Comparison of ENCODE assay signal across 1 cellular context in the genomic region with DNA sequence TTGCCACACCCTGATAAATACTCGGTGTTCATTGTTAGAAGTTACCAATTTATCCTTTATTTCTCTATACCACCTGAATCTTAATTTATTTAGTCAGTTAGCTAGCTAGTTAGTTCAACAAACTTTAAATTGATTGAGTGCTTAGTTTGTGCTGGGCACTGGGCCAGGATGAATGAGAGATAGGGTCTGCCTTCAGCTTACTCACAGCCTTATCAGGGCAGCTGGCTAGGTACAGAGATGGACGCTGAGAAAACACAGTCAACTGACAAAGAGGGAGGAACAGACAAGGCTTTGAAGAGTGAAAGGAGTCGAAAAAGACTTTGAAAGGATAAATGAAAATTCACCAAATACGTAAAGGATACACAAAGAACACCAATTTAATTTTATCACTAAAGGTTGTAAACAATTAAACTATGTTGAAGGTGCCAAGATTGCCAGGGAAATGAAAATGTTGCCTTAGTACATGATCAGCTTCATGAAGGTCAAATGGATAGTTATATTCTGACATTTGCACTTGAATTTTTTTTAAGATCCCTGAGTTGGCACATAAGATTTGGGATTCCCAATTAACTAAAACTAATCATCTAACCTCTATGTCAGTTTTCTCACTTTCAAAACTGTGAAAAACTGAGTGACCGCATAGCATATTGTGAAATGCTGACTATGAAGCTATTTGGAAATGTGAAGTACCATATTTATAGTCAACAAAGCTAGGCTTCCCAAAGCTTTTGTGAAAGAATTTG.
TF ChIP-seq lines count a peak whose summit lies in the region.

No MANE protein-coding gene starts in this region.

TF ChIP-seq in HCT116, 20 proteins besides CTCF, POLR2A, EP300 and RAD21:
- TF ChIP-seq, protein P1, sequence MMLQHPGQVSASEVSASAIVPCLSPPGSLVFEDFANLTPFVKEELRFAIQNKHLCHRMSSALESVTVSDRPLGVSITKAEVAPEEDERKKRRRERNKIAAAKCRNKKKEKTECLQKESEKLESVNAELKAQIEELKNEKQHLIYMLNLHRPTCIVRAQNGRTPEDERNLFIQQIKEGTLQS (IDR thresholded peaks at IDR 0.05): no peak
- TF ChIP-seq TCF7L2 (IDR thresholded peaks at IDR 0.05; ENCODE audit: borderline replicate concordance, extremely low read depth, insufficient read depth, insufficient read length) (no peak), EZH2phosphoT487 (IDR thresholded peaks at IDR 0.05; ENCODE audit: borderline replicate concordance) (no peak), FOSL1 (IDR thresholded peaks at IDR 0.05; ENCODE audit: low read depth) (peak; percentile 28), CEBPB (IDR thresholded peaks at IDR 0.05; ENCODE audit: low read depth) (no peak), ZNF274 (IDR thresholded peaks at IDR 0.05; ENCODE audit: low read depth, low read length) (no peak), CBX3 (IDR thresholded peaks at IDR 0.05; ENCODE audit: low read depth) (peak; percentile 13; the same call in 1 of the 2 replicates), SIN3A (IDR thresholded peaks at IDR 0.05; ENCODE audit: low read depth) (peak; percentile 52; the same call in 1 of the 2 replicates), POLR2AphosphoS5 (IDR thresholded peaks at IDR 0.05; ENCODE audit: low read depth, low read length) (peak; percentile 32; the same call in 1 of the 2 replicates)
